Comparison of ENCODE assay signal across 1 cellular context in the genomic region with DNA sequence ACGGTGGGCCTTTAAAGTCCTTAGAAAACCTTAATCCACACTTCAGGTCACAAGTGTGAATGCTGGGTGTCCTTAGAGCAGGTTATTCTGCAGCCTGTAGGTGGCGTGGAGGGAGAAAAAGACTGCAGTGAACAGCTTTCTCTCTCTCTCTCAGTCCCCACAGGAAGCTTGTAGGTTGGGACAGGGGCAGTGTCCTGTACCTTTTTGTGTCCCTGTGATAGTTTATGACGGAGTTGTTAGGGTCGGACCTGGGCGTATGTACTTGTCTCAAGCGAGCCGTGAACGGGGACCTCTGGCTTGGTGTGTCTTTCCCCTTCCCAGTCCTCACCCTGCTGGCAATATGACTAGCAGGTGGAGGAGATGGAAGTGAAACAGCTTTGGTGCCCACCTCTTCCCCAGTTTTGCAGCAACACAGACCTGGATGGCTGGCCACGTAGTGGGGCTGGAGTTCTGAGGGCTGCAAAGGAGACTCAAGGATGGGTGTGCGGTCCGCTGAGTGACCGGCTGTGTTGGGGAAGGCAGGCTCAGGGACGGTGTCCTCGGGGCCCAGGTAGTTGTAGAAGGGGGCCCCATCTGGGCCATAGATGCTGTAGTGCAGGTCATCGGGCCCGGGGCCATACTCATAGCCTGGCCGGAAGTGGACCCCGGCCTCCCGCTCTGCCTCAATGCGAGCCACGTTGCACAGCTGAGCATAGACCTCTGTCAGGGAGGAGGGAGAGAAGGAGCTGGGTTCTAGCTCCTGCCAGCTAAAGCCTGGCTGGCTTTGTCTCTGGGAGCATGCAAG.
TF ChIP-seq lines count a peak whose summit lies in the region.

No MANE protein-coding gene starts in this region.

TF ChIP-seq in GM12878, 131 proteins besides CTCF, POLR2A, EP300 and RAD21 (continued from another document):
- TF ChIP-seq, protein P1, sequence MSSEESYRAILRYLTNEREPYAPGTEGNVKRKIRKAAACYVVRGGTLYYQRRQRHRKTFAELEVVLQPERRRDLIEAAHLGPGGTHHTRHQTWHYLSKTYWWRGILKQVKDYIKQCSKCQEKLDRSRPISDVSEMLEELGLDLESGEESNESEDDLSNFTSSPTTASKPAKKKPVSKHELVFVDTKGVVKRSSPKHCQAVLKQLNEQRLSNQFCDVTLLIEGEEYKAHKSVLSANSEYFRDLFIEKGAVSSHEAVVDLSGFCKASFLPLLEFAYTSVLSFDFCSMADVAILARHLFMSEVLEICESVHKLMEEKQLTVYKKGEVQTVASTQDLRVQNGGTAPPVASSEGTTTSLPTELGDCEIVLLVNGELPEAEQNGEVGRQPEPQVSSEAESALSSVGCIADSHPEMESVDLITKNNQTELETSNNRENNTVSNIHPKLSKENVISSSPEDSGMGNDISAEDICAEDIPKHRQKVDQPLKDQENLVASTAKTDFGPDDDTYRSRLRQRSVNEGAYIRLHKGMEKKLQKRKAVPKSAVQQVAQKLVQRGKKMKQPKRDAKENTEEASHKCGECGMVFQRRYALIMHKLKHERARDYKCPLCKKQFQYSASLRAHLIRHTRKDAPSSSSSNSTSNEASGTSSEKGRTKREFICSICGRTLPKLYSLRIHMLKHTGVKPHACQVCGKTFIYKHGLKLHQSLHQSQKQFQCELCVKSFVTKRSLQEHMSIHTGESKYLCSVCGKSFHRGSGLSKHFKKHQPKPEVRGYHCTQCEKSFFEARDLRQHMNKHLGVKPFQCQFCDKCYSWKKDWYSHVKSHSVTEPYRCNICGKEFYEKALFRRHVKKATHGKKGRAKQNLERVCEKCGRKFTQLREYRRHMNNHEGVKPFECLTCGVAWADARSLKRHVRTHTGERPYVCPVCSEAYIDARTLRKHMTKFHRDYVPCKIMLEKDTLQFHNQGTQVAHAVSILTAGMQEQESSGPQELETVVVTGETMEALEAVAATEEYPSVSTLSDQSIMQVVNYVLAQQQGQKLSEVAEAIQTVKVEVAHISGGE (CRISPR knock-in tag; IDR thresholded peaks at IDR 0.05) = no peak
- no peak for TF ChIP-seq CREM (IDR thresholded peaks at IDR 0.05; ENCODE audit: low read depth)
- no peak for TF ChIP-seq HDGF (IDR thresholded peaks at IDR 0.05)
